33 cellular contexts compared by ENCODE assay signal in the genomic region with DNA sequence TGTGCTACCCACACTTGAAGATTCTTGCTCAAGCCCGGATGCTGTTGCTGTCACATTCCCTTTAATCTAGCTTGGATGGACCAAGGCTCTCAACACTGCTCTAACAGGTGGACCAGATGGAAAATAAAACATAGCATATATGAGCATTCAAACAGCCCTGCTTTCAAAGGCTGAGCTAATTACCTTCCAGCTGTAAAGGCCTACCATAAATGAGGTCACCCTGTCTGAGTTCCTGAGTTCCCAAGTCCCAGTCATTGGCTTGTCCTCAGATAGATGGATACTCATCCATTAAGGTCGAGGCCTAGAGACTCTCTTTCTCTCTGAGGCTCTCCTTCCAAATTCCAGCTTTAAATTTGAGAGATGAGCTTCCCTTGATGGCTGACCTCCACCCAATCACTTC.
"Had no signal": no experiment of that assay in that cellular context is flagged by ENCODE, and none has a peak within 500 bp of the region (broad histone marks: within the 10 kb centered on the region; RNA-seq: fewer than 3 reads in every experiment).

No MANE protein-coding gene starts in this region.

- H3K27me3 ChIP-seq: MG63 had no signal

- H3K9me3 ChIP-seq: MG63 had no signal

- DNase-seq: Karpas-422, Kasumi-1, KG1, MG63, MM.1S, MV-4-11, NCI-H1048, NCI-H1092, NCI-H1092 treated with DMSO at 0.1 percent for 48 hours, NCI-H1105, NCI-H1105 treated with DMSO at 0.1 percent for 48 hours, NCI-H1417, NCI-H1417 treated with DMSO at 0.1 percent for 48 hours, NCI-H1436, NCI-H1436 treated with DMSO at 0.1 percent for 48 hours, NCI-H146, NCI-H1694, NCI-H1694 treated with DMSO at 0.1 percent for 48 hours, NCI-H187, NCI-H187 treated with DMSO at 0.1 percent for 48 hours, NCI-H1930, NCI-H2029, NCI-H2081, NCI-H2081 treated with DMSO at 0.1 percent for 48 hours, NCI-H2107, NCI-H2171, NCI-H2171 treated with DMSO at 0.1 percent for 48 hours, NCI-H2227 treated with DMSO at 0.1 percent for 48 hours, NCI-H226, NCI-H345, NCI-H446, NCI-H446 treated with DMSO at 0.1 percent for 48 hours, NCI-H510A had no signal

- H3K36me3 ChIP-seq: MG63 had no signal

- H3K4me3 ChIP-seq: MG63 had no signal
